In the genomic region with DNA sequence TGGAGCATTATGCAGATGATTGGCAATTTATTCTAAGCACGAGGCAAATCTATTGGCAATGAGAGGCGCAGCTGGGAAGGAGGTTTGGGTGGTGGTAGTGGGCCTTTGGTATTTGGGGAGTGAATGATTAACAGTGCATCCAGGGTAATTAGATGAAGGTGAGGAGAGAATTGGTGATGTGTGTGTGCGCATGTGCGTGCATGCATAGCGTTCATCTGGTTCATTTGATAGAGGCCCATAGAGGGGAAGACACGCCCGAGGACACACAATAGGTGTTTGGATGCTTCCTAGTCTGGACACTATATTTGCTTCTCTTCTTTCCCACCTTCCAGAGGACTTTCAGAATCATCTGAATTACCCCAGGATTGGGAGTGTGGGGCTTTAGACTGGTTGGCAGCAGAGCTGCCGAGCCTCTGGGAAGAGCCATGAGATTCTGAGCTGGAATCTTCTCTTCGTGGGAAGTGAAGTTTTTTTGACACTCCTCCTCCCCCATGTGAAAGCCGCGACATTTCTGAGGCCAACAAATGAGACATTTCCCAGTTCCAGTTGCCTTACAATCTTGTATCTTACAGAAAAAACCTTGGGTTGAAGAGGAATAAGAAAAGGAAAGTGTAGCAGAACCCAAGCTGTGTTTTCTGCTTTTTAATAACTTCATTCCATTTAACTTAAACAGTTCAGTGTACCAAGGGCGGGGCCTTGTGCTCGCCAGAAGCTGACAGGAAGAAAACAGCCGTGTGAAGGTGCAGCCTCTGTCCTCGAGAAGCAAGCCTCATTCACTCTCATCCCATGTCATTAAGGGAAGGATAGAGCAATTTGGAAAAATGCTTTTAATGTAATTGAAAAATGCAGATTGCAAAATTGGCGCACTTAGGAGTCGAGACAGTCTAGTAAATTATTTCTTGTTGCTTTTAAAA, we compare ENCODE assay signal across 24 cellular contexts. TPM values are rescaled to one million over a fixed set of nuclear protein-coding genes. Genes with fewer than 3 reads are reported as not detected.
DNase-seq lines count a peak whose midpoint lies in the region; ATAC-seq and TF ChIP-seq lines count a peak whose summit lies in the region.
"Had no signal": no experiment of that assay in that cellular context is flagged by ENCODE, and none has a peak within 500 bp of the region (broad histone marks: within the 10 kb centered on the region; RNA-seq: fewer than 3 reads in every experiment).

No MANE protein-coding gene starts in this region.

- H3K36me3 ChIP-seq in H7 (replicated peaks; ENCODE audit: control insufficient read depth, insufficient read depth, low read length) (no peaks in the 10 kb centered on the region), RWPE2 (ENCODE audit: low read depth) (no peaks in the 10 kb centered on the region; the same call in 1 of the 2 replicates), ascending aorta (no peaks in the 10 kb centered on the region)
- H3K36me3 ChIP-seq: breast epithelium had no signal

- no peaks in the 10 kb centered on the region for H3K9me3 Mint-ChIP-seq in osteocyte (ENCODE audit: unreplicated experiment)
- H3K9me3 Mint-ChIP-seq in activated T-helper 1 cell treated with anti-CD3 and anti-CD28 coated beads, Interleukin-12 subunit alpha, Interleukin-12 subunit beta, Interleukin-2, Interleukin-4 antibody, amounts not matched to agents 30 ng/mL and 10 ng/mL and 1 ng/mL, durations not matched to agents 14 hours and 24 hours and 36 hours: no peaks in the 10 kb centered on the region
- H3K9me3 Mint-ChIP-seq: activated naive CD8-positive, alpha-beta T cell treated with anti-CD3 and anti-CD28 coated beads, Interleukin-2, amount 10 ng/mL, durations not matched to agents 7 days and 5 days; activated T-helper 17 cell treated with anti-CD3 and anti-CD28 coated beads, Interleukin-2, amount 50 U/mL, for 72 hours; naive thymus-derived CD8-positive, alpha-beta T cell; stimulated activated naive CD8-positive, alpha-beta T cell treated with anti-CD3 and anti-CD28 coated beads, Interleukin-15, amount 100 ng/mL, for 72 hours; type B pancreatic cell had no signal

- H3K27ac ChIP-seq in RWPE2 (ENCODE audit: poor library complexity, severe bottlenecking) (no peak overlapping the region), ascending aorta (no peak overlapping the region)
- H3K27ac ChIP-seq: breast epithelium, esophagus muscularis mucosa had no signal

- H3K4me1 ChIP-seq in RWPE2 (ENCODE audit: insufficient read depth, poor library complexity, severe bottlenecking) (peaks cover 29% of the 10 kb centered on the region), ascending aorta (no peaks in the 10 kb centered on the region)
- H3K4me1 ChIP-seq: breast epithelium had no signal

- intact Hi-C loops in activated T-helper 1 cell treated with anti-CD3 and anti-CD28 coated beads, Interleukin-12 subunit alpha, Interleukin-12 subunit beta, Interleukin-2, Interleukin-4 antibody, amounts not matched to agents 30 ng/mL and 10 ng/mL and 1 ng/mL, durations not matched to agents 14 hours and 24 hours and 36 hours (cut with micrococcal nuclease): loop anchor here (5.0 kb wide), 1 partner anchor 1239 kb away; no protein-coding TSS in a partner anchor
- intact Hi-C loops in ascending aorta (cut with DNase I): no loop called here

- peaks cover 8% of the 10 kb centered on the region for H3K36me3 Mint-ChIP-seq in osteocyte (ENCODE audit: unreplicated experiment)
- peaks cover 3% of the 10 kb centered on the region for H3K36me3 Mint-ChIP-seq in activated T-helper 1 cell treated with anti-CD3 and anti-CD28 coated beads, Interleukin-12 subunit alpha, Interleukin-12 subunit beta, Interleukin-2, Interleukin-4 antibody, amounts not matched to agents 30 ng/mL and 10 ng/mL and 1 ng/mL, durations not matched to agents 14 hours and 24 hours and 36 hours (ENCODE audit: low read depth)
- H3K36me3 Mint-ChIP-seq: type B pancreatic cell had no signal

- no peak overlapping the region for H3K4me3 ChIP-seq in H7 (ENCODE audit: insufficient read depth, low read depth, low read length)
- no peak overlapping the region for H3K4me3 ChIP-seq in RWPE2 (ENCODE audit: severe bottlenecking)
- H3K4me3 ChIP-seq in fibroblast of villous mesenchyme (ENCODE audit: low read depth, low read length): no peak overlapping the region
- no peak overlapping the region for H3K4me3 ChIP-seq in ascending aorta
- H3K4me3 ChIP-seq: breast epithelium, esophagus muscularis mucosa, lung had no signal

- H3K9me3 ChIP-seq in RWPE2 (ENCODE audit: severe bottlenecking): no peaks in the 10 kb centered on the region
- H3K9me3 ChIP-seq in ascending aorta: no peaks in the 10 kb centered on the region
- H3K9me3 ChIP-seq: breast epithelium, Caco-2, esophagus muscularis mucosa had no signal

- H3K4me1 Mint-ChIP-seq in osteocyte (ENCODE audit: unreplicated experiment): peaks cover 84% of the 10 kb centered on the region
- H3K4me1 Mint-ChIP-seq in activated T-helper 1 cell treated with anti-CD3 and anti-CD28 coated beads, Interleukin-12 subunit alpha, Interleukin-12 subunit beta, Interleukin-2, Interleukin-4 antibody, amounts not matched to agents 30 ng/mL and 10 ng/mL and 1 ng/mL, durations not matched to agents 14 hours and 24 hours and 36 hours (ENCODE audit: low read depth): peaks cover 24% of the 10 kb centered on the region

- no peak for TF ChIP-seq CTCF in RWPE2 (IDR thresholded peaks at IDR 0.05; ENCODE audit: poor library complexity, severe bottlenecking)
- no peak for TF ChIP-seq CTCF in fibroblast of villous mesenchyme (IDR thresholded peaks at IDR 0.05; ENCODE audit: insufficient read depth, low read depth, low read length)
- TF ChIP-seq CTCF in osteocyte (IDR thresholded peaks at IDR 0.05): no peak
- no peak for TF ChIP-seq CTCF in ascending aorta (IDR thresholded peaks at IDR 0.05)

- H3K27ac Mint-ChIP-seq in osteocyte (ENCODE audit: unreplicated experiment): peak overlapping the region; percentile 1
- H3K27ac Mint-ChIP-seq in activated T-helper 1 cell treated with anti-CD3 and anti-CD28 coated beads, Interleukin-12 subunit alpha, Interleukin-12 subunit beta, Interleukin-2, Interleukin-4 antibody, amounts not matched to agents 30 ng/mL and 10 ng/mL and 1 ng/mL, durations not matched to agents 14 hours and 24 hours and 36 hours: no peak overlapping the region
- H3K27ac Mint-ChIP-seq: activated naive CD8-positive, alpha-beta T cell treated with anti-CD3 and anti-CD28 coated beads, Interleukin-2, amount 10 ng/mL, durations not matched to agents 7 days and 5 days; activated T-helper 17 cell treated with anti-CD3 and anti-CD28 coated beads, Interleukin-2, amount 50 U/mL, for 72 hours; stimulated activated naive CD8-positive, alpha-beta T cell treated with anti-CD3 and anti-CD28 coated beads, Interleukin-15, amount 100 ng/mL, for 72 hours; type B pancreatic cell had no signal

- DNase-seq in H7 (peak; percentile 32), RWPE2 (ENCODE audit: low spot score) (no peak), fibroblast of villous mesenchyme (ENCODE audit: low read depth) (peak; percentile 46), osteocyte (ENCODE audit: extremely low spot score, unreplicated experiment) (no peak), 8988T (no peak), ascending aorta (ENCODE audit: low spot score in 2 of 2) (no peak)
- DNase-seq in activated T-helper 1 cell treated with anti-CD3 and anti-CD28 coated beads, Interleukin-12 subunit alpha, Interleukin-12 subunit beta, Interleukin-2, Interleukin-4 antibody, amounts not matched to agents 30 ng/mL and 10 ng/mL and 1 ng/mL, durations not matched to agents 14 hours and 24 hours and 36 hours (ENCODE audit: low spot score): no peak
- DNase-seq: activated CD4-positive, CD25-positive, alpha-beta regulatory T cell treated with anti-CD3 and anti-CD28 coated beads, Interleukin-2, amount 50 U/mL, for 72 hours; activated naive CD8-positive, alpha-beta T cell treated with anti-CD3 and anti-CD28 coated beads, Interleukin-2, amount 10 ng/mL, durations not matched to agents 7 days and 5 days; Caco-2; naive thymus-derived CD8-positive, alpha-beta T cell; NCI-H1417 treated with DMSO at 0.1 percent for 48 hours; NK-92 treated with Interleukin-12 subunit alpha and Interleukin-12 subunit beta, amount 100 ng/mL, for 24 hours; posterior cingulate gyrus; stimulated activated CD4-positive, alpha-beta T cell treated with anti-CD3 and anti-CD28 coated beads, Interleukin-2, amount 100 ng/mL, for 48 hours; stimulated activated naive CD8-positive, alpha-beta T cell treated with anti-CD3 and anti-CD28 coated beads, Interleukin-15, amount 100 ng/mL, for 72 hours; T1000 had no signal

- no peaks in the 10 kb centered on the region for H3K27me3 Mint-ChIP-seq in osteocyte (ENCODE audit: unreplicated experiment)
- H3K27me3 Mint-ChIP-seq in activated T-helper 1 cell treated with anti-CD3 and anti-CD28 coated beads, Interleukin-12 subunit alpha, Interleukin-12 subunit beta, Interleukin-2, Interleukin-4 antibody, amounts not matched to agents 30 ng/mL and 10 ng/mL and 1 ng/mL, durations not matched to agents 14 hours and 24 hours and 36 hours (ENCODE audit: insufficient read depth): peaks cover 1% of the 10 kb centered on the region
- H3K27me3 Mint-ChIP-seq: activated naive CD8-positive, alpha-beta T cell treated with anti-CD3 and anti-CD28 coated beads, Interleukin-2, amount 10 ng/mL, durations not matched to agents 7 days and 5 days; activated T-helper 17 cell treated with anti-CD3 and anti-CD28 coated beads, Interleukin-2, amount 50 U/mL, for 72 hours; naive thymus-derived CD8-positive, alpha-beta T cell; stimulated activated naive CD8-positive, alpha-beta T cell treated with anti-CD3 and anti-CD28 coated beads, Interleukin-15, amount 100 ng/mL, for 72 hours; type B pancreatic cell had no signal

- ATAC-seq in RWPE2 (ENCODE audit: low read depth) (peak; percentile 38; the same call in 1 of the 3 replicates), HG03571 (IDR thresholded peaks at IDR 0.05; ENCODE audit: unreplicated experiment) (no peak)
- ATAC-seq: activated T-helper 17 cell treated with anti-CD3 and anti-CD28 coated beads, Interleukin-2, amount 50 U/mL, for 72 hours; naive thymus-derived CD8-positive, alpha-beta T cell; SK-N-SH treated with all-trans-retinoic acid at 6 μM for 48 hours; stimulated activated naive CD8-positive, alpha-beta T cell treated with anti-CD3 and anti-CD28 coated beads, Interleukin-15, amount 100 ng/mL, for 72 hours had no signal

- no peaks in the 10 kb centered on the region for H3K27me3 ChIP-seq in H7 (ENCODE audit: control insufficient read depth, insufficient read depth, low read length)
- H3K27me3 ChIP-seq in RWPE2 (ENCODE audit: insufficient read depth, poor library complexity, severe bottlenecking): no peaks in the 10 kb centered on the region
- H3K27me3 ChIP-seq in ascending aorta: no peaks in the 10 kb centered on the region
- H3K27me3 ChIP-seq: breast epithelium, esophagus muscularis mucosa had no signal

- no peak overlapping the region for H3K4me3 Mint-ChIP-seq in osteocyte (ENCODE audit: unreplicated experiment)
- no peak overlapping the region for H3K4me3 Mint-ChIP-seq in activated T-helper 1 cell treated with anti-CD3 and anti-CD28 coated beads, Interleukin-12 subunit alpha, Interleukin-12 subunit beta, Interleukin-2, Interleukin-4 antibody, amounts not matched to agents 30 ng/mL and 10 ng/mL and 1 ng/mL, durations not matched to agents 14 hours and 24 hours and 36 hours
- H3K4me3 Mint-ChIP-seq: activated naive CD8-positive, alpha-beta T cell treated with anti-CD3 and anti-CD28 coated beads, Interleukin-2, amount 10 ng/mL, durations not matched to agents 7 days and 5 days; activated T-helper 17 cell treated with anti-CD3 and anti-CD28 coated beads, Interleukin-2, amount 50 U/mL, for 72 hours; naive thymus-derived CD8-positive, alpha-beta T cell; stimulated activated naive CD8-positive, alpha-beta T cell treated with anti-CD3 and anti-CD28 coated beads, Interleukin-15, amount 100 ng/mL, for 72 hours; type B pancreatic cell had no signal

RNA-seq across cellular contexts. Expression of gene WDR25, which starts 12.1 kb away (rescaled TPM):
- 10.6 and 18.4 TPM in 2 replicates for total RNA-seq in H7 (2014; rRNA removed; shearing (Covaris generic))
- total RNA-seq in fibroblast of villous mesenchyme (15.1 and 17.7 TPM in 2 replicates), osteocyte (15.5 and 20.0 TPM in 2 replicates), ascending aorta (21.0 TPM)
- 7.4 and 9.5 TPM in 2 replicates for total RNA-seq in activated T-helper 1 cell treated with anti-CD3 and anti-CD28 coated beads, Interleukin-12 subunit alpha, Interleukin-12 subunit beta, Interleukin-2, Interleukin-4 antibody, amounts not matched to agents 30 ng/mL and 10 ng/mL and 1 ng/mL, durations not matched to agents 14 hours and 24 hours and 36 hours

Comparison
In these comparisons a context has a peak if more than half of its experiments do, and no peak if none do; other contexts are left out.
1. DNase-seq: peak in H7 (single experiment) and fibroblast of villous mesenchyme (single experiment); none in RWPE2 (single experiment), osteocyte (single experiment), activated T-helper 1 cell treated with anti-CD3 and anti-CD28 coated beads, Interleukin-12 subunit alpha, Interleukin-12 subunit beta, Interleukin-2, Interleukin-4 antibody, amounts not matched to agents 30 ng/mL and 10 ng/mL and 1 ng/mL, durations not matched to agents 14 hours and 24 hours and 36 hours (single experiment), 8988T (single experiment) and ascending aorta (0 of 2).